ENCODE assay signal across 8 cellular contexts in the genomic region with DNA sequence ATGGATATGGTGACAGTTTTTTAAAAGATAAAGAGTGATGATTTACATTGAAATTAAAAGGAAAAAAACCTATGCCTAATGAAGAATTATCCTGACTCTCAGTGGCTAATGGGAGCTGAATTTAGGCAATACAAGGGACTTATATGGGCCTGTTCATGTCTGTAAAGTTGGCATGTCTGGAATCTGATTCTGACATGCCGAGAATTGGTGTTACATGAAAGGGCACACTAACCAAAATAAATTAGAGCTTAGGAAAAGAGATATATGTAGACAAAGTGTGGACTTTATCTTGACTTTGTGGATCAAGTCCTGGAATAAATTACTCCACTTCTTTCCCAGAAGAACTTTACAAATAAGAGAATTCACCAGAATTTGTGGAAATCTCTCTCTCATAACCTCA. TPM values are rescaled to one million over a fixed set of nuclear protein-coding genes. Genes with fewer than 3 reads are reported as not detected.
DNase-seq lines count a peak whose midpoint lies in the region; ATAC-seq and TF ChIP-seq lines count a peak whose summit lies in the region.

No MANE protein-coding gene starts in this region.

- no peaks in the 10 kb centered on the region for H3K36me3 ChIP-seq in CD8-positive, alpha-beta T cell (ENCODE audit: insufficient read depth, low read length)
- H3K36me3 ChIP-seq in PC-3 (ENCODE audit: low read depth, low read length) (peaks cover 6% of the 10 kb centered on the region; the same call in 1 of the 2 replicates), osteoblast (ENCODE audit: insufficient read depth, low read length) (peaks cover 12% of the 10 kb centered on the region)

- peak overlapping the region; percentile 54 for H3K4me3 ChIP-seq in CD8-positive, alpha-beta T cell (ENCODE audit: low read depth, low read length)
- H3K4me3 ChIP-seq in PC-3 (ENCODE audit: low read length) (peak overlapping the region; percentile 91), epithelial cell of esophagus (ENCODE audit: low read length) (peak overlapping the region; percentile 73), osteoblast (ENCODE audit: insufficient read depth, low read length) (peak overlapping the region; percentile 80)

- H3K4me1 Mint-ChIP-seq in CD8-positive, alpha-beta T cell (ENCODE audit: low read depth), result peaks cover 67% of the 10 kb centered on the region

- intact Hi-C loops in CD8-positive, alpha-beta T cell (cut with DNase I, micrococcal nuclease), result loop anchor here (5.0 to 10.0 kb wide), 10 partner anchors 84 to 1844 kb away; a partner anchor contains a TSS
- intact Hi-C loops in PC-3 (cut with micrococcal nuclease), result loop anchor here (2.0 to 10.0 kb wide), 3 partner anchors 91 to 1138 kb away; a partner anchor contains a TSS

- H3K9me3 Mint-ChIP-seq in CD8-positive, alpha-beta T cell, result no peaks in the 10 kb centered on the region

- DNase-seq in CD8-positive, alpha-beta T cell, result no peak
- DNase-seq in PC-3 (no peak), epithelial cell of esophagus (ENCODE audit: low read depth) (no peak), osteoblast (ENCODE audit: insufficient read length, low spot score, missing footprints) (peak; percentile 66), T1000 (lab: John Stamatoyannopoulos, UW) (no peak), H4 (ENCODE audit: low spot score) (no peak), medulla oblongata (ENCODE audit: extremely low spot score) (no peak)

- H3K4me2 ChIP-seq in PC-3 (ENCODE audit: low read length) (peak overlapping the region; percentile 97), osteoblast (ENCODE audit: insufficient read depth, low read length) (peak overlapping the region; percentile 90)

- H4K20me1 ChIP-seq in PC-3 (ENCODE audit: low read length) (peaks cover 34% of the 10 kb centered on the region; the same call in 1 of the 2 replicates), osteoblast (ENCODE audit: insufficient read depth, low read length) (peaks cover 20% of the 10 kb centered on the region)

- H3K27ac ChIP-seq in CD8-positive, alpha-beta T cell (ENCODE audit: low read depth, low read length), result peak overlapping the region; percentile 79
- H3K27ac ChIP-seq in PC-3 (ENCODE audit: low read length) (no peak overlapping the region), osteoblast (ENCODE audit: low read depth, low read length) (peak overlapping the region; percentile 93)

- no peak for ATAC-seq in CD8-positive, alpha-beta T cell
- ATAC-seq in PC-3, result no peak
- ATAC-seq in HG02623 (IDR thresholded peaks at IDR 0.05; ENCODE audit: unreplicated experiment), result no peak

- peaks cover 50% of the 10 kb centered on the region for H3K4me1 ChIP-seq in CD8-positive, alpha-beta T cell (ENCODE audit: insufficient read depth, low read length)
- peaks cover 36% of the 10 kb centered on the region for H3K4me1 ChIP-seq in PC-3 (ENCODE audit: insufficient read depth, low read length)
- H3K4me1 ChIP-seq in osteoblast (ENCODE audit: insufficient read depth, low read length), result peaks cover 34% of the 10 kb centered on the region

- TF ChIP-seq CTCF in CD8-positive, alpha-beta T cell (IDR thresholded peaks at IDR 0.05), result no peak
- TF ChIP-seq CTCF in PC-3 (conservative IDR thresholded peaks at IDR 0.05; ENCODE audit: low read depth, low read length) (no peak), epithelial cell of esophagus (IDR thresholded peaks at IDR 0.05; ENCODE audit: insufficient read depth, low read depth, low read length, missing control alignments) (no peak), osteoblast (IDR thresholded peaks at IDR 0.05; ENCODE audit: extremely low read depth, low read depth, low read length) (no peak)

- no peaks in the 10 kb centered on the region for H3F3A ChIP-seq in PC-3 (ENCODE audit: low read length, unreplicated experiment)

- H3K9me2 ChIP-seq in PC-3 (replicated peaks; ENCODE audit: low read length), result no peaks in the 10 kb centered on the region

- H3K27ac Mint-ChIP-seq in CD8-positive, alpha-beta T cell, result peak overlapping the region; percentile 99

- H3K27me3 Mint-ChIP-seq in CD8-positive, alpha-beta T cell (ENCODE audit: low read depth), result no peaks in the 10 kb centered on the region

- H3K9me3 ChIP-seq in CD8-positive, alpha-beta T cell (ENCODE audit: low read length), result no peaks in the 10 kb centered on the region
- H3K9me3 ChIP-seq in PC-3 (ENCODE audit: low read length), result no peaks in the 10 kb centered on the region
- H3K9me3 ChIP-seq in osteoblast (ENCODE audit: low read depth, low read length), result no peaks in the 10 kb centered on the region

- no TSS peak for BruUV-seq in PC-3 (replicated peaks; lab: Mats Ljungman, UMichigan)

- peak overlapping the region; percentile 96 for H3K4me3 Mint-ChIP-seq in CD8-positive, alpha-beta T cell

- CTCF ChIA-PET in CD8-positive, alpha-beta T cell (lab: Charles Lee), result interaction anchor here (1.0 to 2.6 kb wide), 4 partner anchors 10 to 89 kb away, joined by 3 to 14 read pairs (median 4); a partner anchor contains a TSS
- CTCF ChIA-PET in PC-3 (lab: Charles Lee), result no interaction called here

- POLR2A ChIA-PET in CD8-positive, alpha-beta T cell (lab: Charles Lee), result interaction anchor here (1.0 to 3.7 kb wide), 10 partner anchors 10 to 171 kb away, joined by 3 to 68 read pairs (median 9); a partner anchor contains a TSS
- POLR2A ChIA-PET in PC-3 (lab: Charles Lee; ENCODE audit: unreplicated experiment), result no interaction called here

- H3K79me2 ChIP-seq in PC-3 (ENCODE audit: low read length), result peaks cover 83% of the 10 kb centered on the region
- peaks cover 80% of the 10 kb centered on the region for H3K79me2 ChIP-seq in osteoblast (ENCODE audit: insufficient read depth, low read length)

- H3K27me3 ChIP-seq in CD8-positive, alpha-beta T cell (ENCODE audit: insufficient read depth, low read length), result no peaks in the 10 kb centered on the region
- H3K27me3 ChIP-seq in PC-3 (ENCODE audit: low read length) (no peaks in the 10 kb centered on the region), osteoblast (ENCODE audit: insufficient read depth, low read length) (no peaks in the 10 kb centered on the region)

- H3K36me3 Mint-ChIP-seq in CD8-positive, alpha-beta T cell, result peaks cover 36% of the 10 kb centered on the region

- H2AFZ ChIP-seq in PC-3 (ENCODE audit: low read length), result no peak overlapping the region
- H2AFZ ChIP-seq in osteoblast (ENCODE audit: low read length), result no peak overlapping the region

- peak overlapping the region; percentile 94 for H3K9ac ChIP-seq in PC-3 (ENCODE audit: low read length)

RNA-seq across cellular contexts. Expression of a gene that starts 1.1 kb away (rescaled TPM):
- total RNA-seq in CD8-positive, alpha-beta T cell, result 10 to 100 TPM; 30.5 to 36.8 TPM
- total RNA-seq in PC-3 (2014; rRNA removed), result 35.0 and 45.6 TPM in 2 replicates
- 20.9 and 23.2 TPM in 2 replicates for total RNA-seq in osteoblast
- 34.2 and 39.0 TPM in 2 replicates for total RNA-seq in H4 (2014; rRNA removed; shearing (Covaris generic))

RNA-seq across cellular contexts. Expression of a gene that starts 36.5 kb away (rescaled TPM):
- 100 to 1,000 TPM; 173 to 179 TPM for total RNA-seq in CD8-positive, alpha-beta T cell
- 476 and 593 TPM in 2 replicates for total RNA-seq in PC-3 (2014; rRNA removed)
- 430 and 436 TPM in 2 replicates for total RNA-seq in osteoblast
- 507 and 561 TPM in 2 replicates for total RNA-seq in H4 (2014; rRNA removed; shearing (Covaris generic))
